8 cellular contexts compared by ENCODE assay signal in the genomic region with DNA sequence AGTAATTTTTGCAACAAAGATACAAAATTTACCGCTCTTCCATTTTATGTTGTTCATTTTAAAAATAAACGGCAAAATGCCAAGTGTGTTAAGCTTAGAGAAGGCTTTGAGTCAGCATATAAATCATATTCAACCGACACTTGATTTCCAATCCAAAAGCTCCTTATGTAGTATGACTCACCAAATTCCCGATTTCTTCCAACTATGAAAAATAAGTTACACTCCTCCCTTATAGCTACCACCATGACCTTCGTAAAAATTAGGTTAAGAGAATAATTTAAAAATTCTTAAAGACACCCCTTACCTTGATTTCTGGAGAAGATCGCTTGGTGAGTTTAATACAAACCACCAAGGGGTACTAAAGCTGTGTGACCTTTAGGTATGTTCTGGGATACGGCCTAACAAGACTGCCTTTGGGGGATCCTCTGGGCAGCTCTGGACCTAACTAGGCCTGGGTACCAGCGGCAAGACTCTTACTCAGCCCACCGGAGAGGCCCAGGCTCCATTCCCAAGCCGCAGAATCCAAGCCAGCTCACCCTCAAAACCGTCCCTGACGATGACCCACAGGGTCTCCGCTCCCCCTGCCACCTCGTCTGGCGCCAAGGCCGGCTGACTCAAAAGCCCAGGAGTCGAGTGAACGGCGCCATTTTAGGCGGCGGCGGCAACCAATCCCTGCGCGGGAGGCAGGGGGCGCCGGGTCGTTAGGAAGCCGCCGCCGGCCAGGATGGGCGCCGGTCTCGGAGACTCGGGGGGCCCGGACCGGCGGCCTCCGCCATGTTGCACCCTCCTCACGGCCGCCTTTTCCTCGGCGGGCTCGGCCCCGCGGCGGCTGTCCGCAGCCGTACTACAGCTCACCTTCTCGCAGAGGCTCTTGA. TPM values are rescaled to one million over a fixed set of nuclear protein-coding genes. Genes with fewer than 3 reads are reported as not detected.
DNase-seq lines count a peak whose midpoint lies in the region; ATAC-seq and TF ChIP-seq lines count a peak whose summit lies in the region.

No MANE protein-coding gene starts in this region.

- peak overlapping the region; percentile 91 for H3K4me2 ChIP-seq in BLaER1

- TF ChIP-seq CTCF in foreskin fibroblast (IDR thresholded peaks at IDR 0.05; ENCODE audit: low read depth, low read length) (no peak), neural crest cell (conservative IDR thresholded peaks at IDR 0.05) (no peak), stomach (IDR thresholded peaks at IDR 0.05) (no peak)

- peaks cover 33% of the 10 kb centered on the region for H3K4me1 ChIP-seq in BLaER1
- peaks cover 44 to 57% (median 52%) of the 10 kb centered on the region in 4 donors for H3K4me1 ChIP-seq in stomach

- H3K36me3 ChIP-seq in BLaER1, result peaks cover 20% of the 10 kb centered on the region
- peaks cover 0 to 12% (median 6%) of the 10 kb centered on the region in 4 donors for H3K36me3 ChIP-seq in stomach

- H3K27me3 ChIP-seq in BLaER1 (no peaks in the 10 kb centered on the region), stomach (no peaks in the 10 kb centered on the region)

- peak overlapping the region; percentile 99 for H3K27ac ChIP-seq in BLaER1
- peak overlapping the region; percentile 99 to 100 (median 100) for H3K27ac ChIP-seq in stomach

- peaks cover 56% of the 10 kb centered on the region for H4K20me1 ChIP-seq in BLaER1

- H3K27me3 Mint-ChIP-seq in neural crest cell (ENCODE audit: low read depth), result no peaks in the 10 kb centered on the region

- H3K36me3 Mint-ChIP-seq in neural crest cell (ENCODE audit: low read depth), result peaks cover 5% of the 10 kb centered on the region

- ATAC-seq in HG03378 (IDR thresholded peaks at IDR 0.05; ENCODE audit: unreplicated experiment), result peak; percentile 12

- TF ChIP-seq POLR2A in stomach (IDR thresholded peaks at IDR 0.05), result no peak

- H3K4me3 Mint-ChIP-seq in neural crest cell, result peak overlapping the region; percentile 93

- H3K4me1 Mint-ChIP-seq in neural crest cell, result peaks cover 49% of the 10 kb centered on the region

- no peaks in the 10 kb centered on the region for H3K9me3 ChIP-seq in BLaER1
- H3K9me3 ChIP-seq in stomach, result no peaks in the 10 kb centered on the region

- no peaks in the 10 kb centered on the region for H3K9me3 Mint-ChIP-seq in neural crest cell

- intact Hi-C loops in stomach (cut with DNase I; ENCODE audit: low total_unique reads), result no loop called here

- no peak for TF ChIP-seq EP300 in stomach (IDR thresholded peaks at IDR 0.05)

- DNase-seq in GM19238 (ENCODE audit: insufficient read length, low spot score), result peak; percentile 42
- peak; percentile 89 for DNase-seq in activated effector memory CD4-positive, alpha-beta T cell treated with anti-CD3 and anti-CD28 coated beads, Interleukin-2, amount 50 U/mL, for 16 hours
- peak; percentile 47 to 80 for DNase-seq in foreskin fibroblast
- DNase-seq in neural crest cell (ENCODE audit: low read depth, low spot score), result peak; percentile 68
- DNase-seq in stomach, result peak; percentile 57

- H3K27ac Mint-ChIP-seq in neural crest cell (ENCODE audit: unreplicated experiment), result peak overlapping the region; percentile 99

- peak overlapping the region; percentile 99 for H3K9ac ChIP-seq in BLaER1

- 0 to 1% (median 1%) methylated on average over 10 to 49 of the region's 49 CpGs for WGBS in stomach, 5 donors

- peak overlapping the region; percentile 99 for H3K4me3 ChIP-seq in BLaER1
- H3K4me3 ChIP-seq in foreskin fibroblast (ENCODE audit: low read depth in 1 of 2, low read length in 2 of 2), result peak overlapping the region; percentile 84 to 89
- H3K4me3 ChIP-seq in stomach, result peak overlapping the region; percentile 72 to 98 (median 82)

TF ChIP-seq in PFSK-1, 5 proteins besides CTCF, POLR2A, EP300 and RAD21:
- TF ChIP-seq SIN3A (IDR thresholded peaks at IDR 0.05; ENCODE audit: borderline replicate concordance, insufficient read depth, low read length) (peak; percentile 39; the same call in 1 of the 2 replicates), POLR2AphosphoS5 (IDR thresholded peaks at IDR 0.05; ENCODE audit: low read depth, low read length) (no peak)

RNA-seq across cellular contexts. Expression of a gene that starts 0.7 kb away (rescaled TPM):
- 177 TPM for polyA plus RNA-seq in PFSK-1 (2012; ENCODE audit: insufficient read length, low read depth)
- 197 and 212 TPM in 2 replicates for total RNA-seq in neural crest cell
- total RNA-seq in stomach, result 100 to 1,000 TPM in 1 of 5 donors, 10 to 100 TPM in 4; 46.7 to 108 (median 76.5) TPM
- polyA plus RNA-seq in stomach, result 10 to 100 TPM; 29.4 to 50.1 (median 33.7) TPM

RNA-seq across cellular contexts. Expression of a gene that starts 48.4 kb away (rescaled TPM):
- 145 TPM for polyA plus RNA-seq in PFSK-1 (2012; ENCODE audit: insufficient read length, low read depth)
- total RNA-seq in neural crest cell (329 and 340 TPM in 2 replicates), stomach (100 to 1,000 TPM in 3 of 5 donors, 10 to 100 TPM in 2; 18.1 to 163 (median 126) TPM)
- polyA plus RNA-seq in stomach, result 100 to 1,000 TPM; 233 to 590 (median 480) TPM

Comparison
In these comparisons a context has a peak if more than half of its experiments do, and no peak if none do; other contexts are left out.
1. Peak in every context shown above with its lines: DNase-seq, ATAC-seq, H3K4me3 ChIP-seq and H3K27ac ChIP-seq.